ENCODE assay signal across 9 cellular contexts in genomic region chr15:69593981-69594966, GRCh38.
DNase-seq lines count a peak whose midpoint lies in the region; ATAC-seq and TF ChIP-seq lines count a peak whose summit lies in the region.
"Had no signal": no experiment of that assay in that cellular context is flagged by ENCODE, and none has a peak within 500 bp of the region (broad histone marks: within the 10 kb centered on the region; RNA-seq: fewer than 3 reads in every experiment).

No MANE protein-coding gene starts in this region.

- H3K27ac ChIP-seq in ascending aorta (peak overlapping the region; percentile 87 to 91), right lobe of liver (peak overlapping the region in 1 of 3 donors; percentile 58)
- H3K27ac ChIP-seq: uterus had no signal

- peak; percentile 82 for DNase-seq in AG20443 (ENCODE audit: low spot score)
- DNase-seq in NCI-H146 treated with DMSO at 0.1 percent for 48 hours (lab: John Stamatoyannopoulos, UW; ENCODE audit: unreplicated experiment): peak; percentile 93
- peak; percentile 58 to 89 for DNase-seq in ascending aorta (ENCODE audit: low spot score in 2 of 2)
- DNase-seq in right lobe of liver: peak; percentile 69 to 92 (median 82)
- DNase-seq in OCI-M2 (lab: John Stamatoyannopoulos, UW; ENCODE audit: unreplicated experiment): no peak
- DNase-seq in NK-92 (lab: John Stamatoyannopoulos, UW; ENCODE audit: unreplicated experiment): no peak
- no peak for DNase-seq in GM10266 (ENCODE audit: extremely low spot score)

- H3K9me3 ChIP-seq in ascending aorta (no peaks in the 10 kb centered on the region), right lobe of liver (no peaks in the 10 kb centered on the region)
- H3K9me3 ChIP-seq: uterus had no signal

- peaks cover 18 to 38% of the 10 kb centered on the region in 2 donors for H3K4me1 ChIP-seq in ascending aorta
- H3K4me1 ChIP-seq in right lobe of liver: peaks cover 0 to 38% (median 13%) of the 10 kb centered on the region in 4 donors

- TF ChIP-seq CTCF in ascending aorta (IDR thresholded peaks at IDR 0.05) (no peak), right lobe of liver (IDR thresholded peaks at IDR 0.05) (no peak), GM10266 (IDR thresholded peaks at IDR 0.05; ENCODE audit: control insufficient read depth, insufficient read depth, low read depth, missing control alignments) (no peak)

- intact Hi-C loops in ascending aorta (cut with DNase I): loop anchor here (2.0 to 10.0 kb wide), 3 partner anchors 15 to 503 kb away; partner anchors contain the start of gene TLE3
- intact Hi-C loops in right lobe of liver (cut with DNase I): no loop called here

- no peak for TF ChIP-seq POLR2A in right lobe of liver (IDR thresholded peaks at IDR 0.05)

- H3K27me3 ChIP-seq in ascending aorta (no peaks in the 10 kb centered on the region), right lobe of liver (peaks cover 0 to 9% of the 10 kb centered on the region in 2 donors)
- H3K27me3 ChIP-seq: uterus had no signal

- WGBS in right lobe of liver (ENCODE audit: insufficient coverage, low coverage, low lambda C conversion rate, missing lambda C conversion rate): 4% methylated on average over 17 of the region's 24 CpGs

- H3K36me3 ChIP-seq in ascending aorta: no peaks in the 10 kb centered on the region
- no peaks in the 10 kb centered on the region for H3K36me3 ChIP-seq in right lobe of liver
- H3K36me3 ChIP-seq: uterus had no signal

- H3K4me3 ChIP-seq in ascending aorta (peak overlapping the region; percentile 18 to 43), right lobe of liver (peak overlapping the region in 1 of 3 donors; percentile 5)
- H3K4me3 ChIP-seq: uterus had no signal

- peak; percentile 79 to 89 (median 85) for ATAC-seq in right lobe of liver
- no peak for ATAC-seq in HG02759 (IDR thresholded peaks at IDR 0.05; ENCODE audit: unreplicated experiment)

Comparison
In these comparisons a context has a peak if more than half of its experiments do, and no peak if none do; other contexts are left out.
1. DNase-seq: peak in AG20443 (single experiment), NCI-H146 treated with DMSO at 0.1 percent for 48 hours (single experiment), ascending aorta (2 of 2) and right lobe of liver (3 of 3); none in OCI-M2 (single experiment), NK-92 (single experiment) and GM10266 (single experiment).